19 cellular contexts compared by ENCODE assay signal in genomic region chr9:104028827-104029226, GRCh38.
A peak's percentile ranks its signal among the peaks of the same experiment; 100 is the strongest.
DNase-seq lines count a peak whose midpoint lies in the region; ATAC-seq and TF ChIP-seq lines count a peak whose summit lies in the region.
"Had no signal": no experiment of that assay in that cellular context is flagged by ENCODE, and none has a peak within 500 bp of the region (broad histone marks: within the 10 kb centered on the region; RNA-seq: fewer than 3 reads in every experiment).

No MANE protein-coding gene starts in this region.

- H3K27ac Mint-ChIP-seq in activated CD4-positive, alpha-beta T cell treated with anti-CD3 and anti-CD28 coated beads for 36 hours: no peak overlapping the region
- H3K27ac Mint-ChIP-seq: stimulated activated naive B cell treated with anti-CD40 and anti-IgM and Interleukin-4, amounts not matched to agents 10 μg/mL and 1 μg/mL and 100 μg/mL, for 72 hours; type B pancreatic cell had no signal

- POLR2A ChIA-PET in activated CD4-positive, alpha-beta T cell treated with anti-CD3 and anti-CD28 coated beads for 36 hours (lab: Charles Lee): interaction anchor here (1.0 kb wide), 1 partner anchor 37 kb away, joined by 4 read pairs; no protein-coding TSS in a partner anchor

- H3K27me3 Mint-ChIP-seq in activated CD4-positive, alpha-beta T cell treated with anti-CD3 and anti-CD28 coated beads for 36 hours: no peaks in the 10 kb centered on the region
- H3K27me3 Mint-ChIP-seq: stimulated activated naive B cell treated with anti-CD40 and anti-IgM and Interleukin-4, amounts not matched to agents 10 μg/mL and 1 μg/mL and 100 μg/mL, for 72 hours; type B pancreatic cell had no signal

- no peaks in the 10 kb centered on the region for H3K9me3 ChIP-seq in heart left ventricle
- H3K9me3 ChIP-seq: BLaER1 treated with 17β-estradiol and CSF1 and Interleukin-3, amounts not matched to agents 10 nM and 100 nM; MG63; right lobe of liver had no signal

- no peaks in the 10 kb centered on the region for H3K36me3 Mint-ChIP-seq in activated CD4-positive, alpha-beta T cell treated with anti-CD3 and anti-CD28 coated beads for 36 hours (ENCODE audit: low read depth)
- H3K36me3 Mint-ChIP-seq: stimulated activated naive B cell treated with anti-CD40 and anti-IgM and Interleukin-4, amounts not matched to agents 10 μg/mL and 1 μg/mL and 100 μg/mL, for 72 hours; type B pancreatic cell had no signal

- no peak overlapping the region for H3K27ac ChIP-seq in heart left ventricle
- H3K27ac ChIP-seq: BLaER1 treated with 17β-estradiol and CSF1 and Interleukin-3, amounts not matched to agents 10 nM and 100 nM; right lobe of liver had no signal

- no peak for TF ChIP-seq POLR2A in heart left ventricle (IDR thresholded peaks at IDR 0.05)

- WGBS in heart left ventricle, 4 donors: 69 to 81% (median 76%) methylated on average over 4 of the region's 4 CpGs

- intact Hi-C loops in activated CD4-positive, alpha-beta T cell treated with anti-CD3 and anti-CD28 coated beads for 36 hours (cut with DNase I, micrococcal nuclease): no loop called here
- intact Hi-C loops in heart left ventricle (cut with DNase I): loop anchor here in 1 of 10 donors (10.0 kb wide), 1 partner anchor 356 kb away; no protein-coding TSS in a partner anchor

- no peaks in the 10 kb centered on the region for H3K36me3 ChIP-seq in heart left ventricle
- H3K36me3 ChIP-seq: BLaER1 treated with 17β-estradiol and CSF1 and Interleukin-3, amounts not matched to agents 10 nM and 100 nM; MG63; right lobe of liver had no signal

- peaks cover 19% of the 10 kb centered on the region for H3K4me1 Mint-ChIP-seq in activated CD4-positive, alpha-beta T cell treated with anti-CD3 and anti-CD28 coated beads for 36 hours

- H3K27me3 ChIP-seq in heart left ventricle: peaks cover 0 to 8% (median 0%) of the 10 kb centered on the region in 9 donors
- H3K27me3 ChIP-seq: BLaER1 treated with 17β-estradiol and CSF1 and Interleukin-3, amounts not matched to agents 10 nM and 100 nM; MG63; right lobe of liver had no signal

- TF ChIP-seq CTCF in heart left ventricle (IDR thresholded peaks at IDR 0.05): no peak

- CTCF ChIA-PET in activated CD4-positive, alpha-beta T cell treated with anti-CD3 and anti-CD28 coated beads for 36 hours (lab: Charles Lee): no interaction called here

- H3K4me3 ChIP-seq in heart left ventricle: no peak overlapping the region
- H3K4me3 ChIP-seq: BLaER1 treated with 17β-estradiol and CSF1 and Interleukin-3, amounts not matched to agents 10 nM and 100 nM; MG63; right lobe of liver had no signal

- ATAC-seq in activated CD4-positive, alpha-beta T cell treated with anti-CD3 and anti-CD28 coated beads for 36 hours: peak; percentile 89
- peak; percentile 38 for ATAC-seq in GM18508 (IDR thresholded peaks at IDR 0.05; ENCODE audit: insufficient read depth, unreplicated experiment)
- ATAC-seq in HG02642 (IDR thresholded peaks at IDR 0.05; ENCODE audit: poor library complexity, unreplicated experiment): peak; percentile 52
- ATAC-seq in heart left ventricle: no peak
- ATAC-seq: left colon, right lobe of liver had no signal

- no peaks in the 10 kb centered on the region for H3K4me1 ChIP-seq in heart left ventricle
- H3K4me1 ChIP-seq: right lobe of liver had no signal

- no peak overlapping the region for H3K4me3 Mint-ChIP-seq in activated CD4-positive, alpha-beta T cell treated with anti-CD3 and anti-CD28 coated beads for 36 hours
- H3K4me3 Mint-ChIP-seq: stimulated activated naive B cell treated with anti-CD40 and anti-IgM and Interleukin-4, amounts not matched to agents 10 μg/mL and 1 μg/mL and 100 μg/mL, for 72 hours; type B pancreatic cell had no signal

- peak; percentile 30 for DNase-seq in activated CD4-positive, alpha-beta T cell treated with anti-CD3 and anti-CD28 coated beads for 36 hours
- DNase-seq in activated CD4-positive, alpha-beta T cell treated with anti-CD3 and anti-CD28 coated beads, Interleukin-2, amount 50 U/mL, for 4 hours: no peak
- DNase-seq in activated T-cell treated with anti-CD3 and anti-CD28 coated beads, Interleukin-2, amount 50 U/mL, for 48 hours: peak; percentile 37 to 42
- DNase-seq in heart left ventricle: no peak
- no peak for DNase-seq in anterior cingulate cortex (lab: John Stamatoyannopoulos, UW)
- no peak for DNase-seq in putamen (ENCODE audit: low spot score)
- DNase-seq: 8988T; aorta; DMS79 treated with DMSO at 0.1 percent for 48 hours; left colon; MG63; NCI-H187; occipital lobe; right lobe of liver; stimulated activated naive B cell treated with anti-CD40 and anti-IgM and Interleukin-4, amounts not matched to agents 10 μg/mL and 1 μg/mL and 100 μg/mL, for 72 hours had no signal

- H3K9me3 Mint-ChIP-seq in activated CD4-positive, alpha-beta T cell treated with anti-CD3 and anti-CD28 coated beads for 36 hours (ENCODE audit: low read depth): no peaks in the 10 kb centered on the region
- H3K9me3 Mint-ChIP-seq: stimulated activated naive B cell treated with anti-CD40 and anti-IgM and Interleukin-4, amounts not matched to agents 10 μg/mL and 1 μg/mL and 100 μg/mL, for 72 hours; type B pancreatic cell had no signal

Comparison
In these comparisons a context has a peak if more than half of its experiments do, and no peak if none do; other contexts are left out.
1. DNase-seq: peak in activated CD4-positive, alpha-beta T cell treated with anti-CD3 and anti-CD28 coated beads for 36 hours (single experiment) and activated T-cell treated with anti-CD3 and anti-CD28 coated beads, Interleukin-2, amount 50 U/mL, for 48 hours (2 of 2); none in activated CD4-positive, alpha-beta T cell treated with anti-CD3 and anti-CD28 coated beads, Interleukin-2, amount 50 U/mL, for 4 hours (0 of 2), heart left ventricle (0 of 5), anterior cingulate cortex (0 of 58) and putamen (single experiment).
2. ATAC-seq: peak in activated CD4-positive, alpha-beta T cell treated with anti-CD3 and anti-CD28 coated beads for 36 hours (single experiment), GM18508 (single experiment) and HG02642 (single experiment); none in heart left ventricle (0 of 4).